Comparison of ENCODE assay signal across 22 cellular contexts in genomic region chr5:2901096-2901495, GRCh38.
"Had no signal": no experiment of that assay in that cellular context is flagged by ENCODE, and none has a peak within 500 bp of the region (broad histone marks: within the 10 kb centered on the region; RNA-seq: fewer than 3 reads in every experiment).

No MANE protein-coding gene starts in this region.

- H3K36me3 Mint-ChIP-seq: naive thymus-derived CD8-positive, alpha-beta T cell; stimulated activated naive B cell treated with anti-CD40 and anti-IgM and Interleukin-4, amounts not matched to agents 10 μg/mL and 1 μg/mL and 100 μg/mL, for 72 hours had no signal

- H3K4me1 Mint-ChIP-seq: endodermal cell; naive thymus-derived CD8-positive, alpha-beta T cell; stimulated activated naive B cell treated with anti-CD40 and anti-IgM and Interleukin-4, amounts not matched to agents 10 μg/mL and 1 μg/mL and 100 μg/mL, for 72 hours; stimulated activated naive CD8-positive, alpha-beta T cell treated with anti-CD3 and anti-CD28 coated beads, Interleukin-15, amount 100 ng/mL, for 72 hours had no signal

- H3K4me3 ChIP-seq: hepatocyte, mucosa of descending colon, pancreas, prostate gland, right lobe of liver, spleen, testis, tibial nerve had no signal

- DNase-seq: cerebellar nuclear complex; dermis blood vessel endothelial cell; effector CD4-positive, alpha-beta T cell; endodermal cell; erythroblast; foreskin keratinocyte; left colon; left ventricle myocardium superior; mucosa of descending colon; naive thymus-derived CD8-positive, alpha-beta T cell; pancreas; spleen; stimulated activated CD4-positive, alpha-beta T cell treated with anti-CD3 and anti-CD28 coated beads, Interleukin-2, amount 100 ng/mL, for 24 hours; stimulated activated CD4-positive, alpha-beta T cell treated with anti-CD3 and anti-CD28 coated beads, Interleukin-4, amount 100 ng/mL, for 4 hours; stimulated activated naive B cell treated with anti-CD40 and anti-IgM and Interleukin-4, amounts not matched to agents 10 μg/mL and 1 μg/mL and 100 μg/mL, for 72 hours; stimulated activated naive CD8-positive, alpha-beta T cell treated with anti-CD3 and anti-CD28 coated beads, Interleukin-15, amount 100 ng/mL, for 72 hours; testis had no signal

- H3K9me3 Mint-ChIP-seq: endodermal cell, neural crest cell had no signal

- H3K27me3 ChIP-seq: foreskin keratinocyte, hepatocyte, pancreas, right lobe of liver, spleen, testis, tibial nerve had no signal

- H3K27ac Mint-ChIP-seq: endodermal cell; naive thymus-derived CD8-positive, alpha-beta T cell; stimulated activated naive B cell treated with anti-CD40 and anti-IgM and Interleukin-4, amounts not matched to agents 10 μg/mL and 1 μg/mL and 100 μg/mL, for 72 hours; stimulated activated naive CD8-positive, alpha-beta T cell treated with anti-CD3 and anti-CD28 coated beads, Interleukin-15, amount 100 ng/mL, for 72 hours had no signal

- H3K4me3 Mint-ChIP-seq: endodermal cell; naive thymus-derived CD8-positive, alpha-beta T cell; neural crest cell; stimulated activated naive B cell treated with anti-CD40 and anti-IgM and Interleukin-4, amounts not matched to agents 10 μg/mL and 1 μg/mL and 100 μg/mL, for 72 hours; stimulated activated naive CD8-positive, alpha-beta T cell treated with anti-CD3 and anti-CD28 coated beads, Interleukin-15, amount 100 ng/mL, for 72 hours had no signal

- H3K36me3 ChIP-seq: pancreas, prostate gland, right lobe of liver, spleen, tibial nerve had no signal

- H3K27me3 Mint-ChIP-seq: stimulated activated naive B cell treated with anti-CD40 and anti-IgM and Interleukin-4, amounts not matched to agents 10 μg/mL and 1 μg/mL and 100 μg/mL, for 72 hours; stimulated activated naive CD8-positive, alpha-beta T cell treated with anti-CD3 and anti-CD28 coated beads, Interleukin-15, amount 100 ng/mL, for 72 hours had no signal
